ENCODE assay signal across 1 cellular context in the genomic region with DNA sequence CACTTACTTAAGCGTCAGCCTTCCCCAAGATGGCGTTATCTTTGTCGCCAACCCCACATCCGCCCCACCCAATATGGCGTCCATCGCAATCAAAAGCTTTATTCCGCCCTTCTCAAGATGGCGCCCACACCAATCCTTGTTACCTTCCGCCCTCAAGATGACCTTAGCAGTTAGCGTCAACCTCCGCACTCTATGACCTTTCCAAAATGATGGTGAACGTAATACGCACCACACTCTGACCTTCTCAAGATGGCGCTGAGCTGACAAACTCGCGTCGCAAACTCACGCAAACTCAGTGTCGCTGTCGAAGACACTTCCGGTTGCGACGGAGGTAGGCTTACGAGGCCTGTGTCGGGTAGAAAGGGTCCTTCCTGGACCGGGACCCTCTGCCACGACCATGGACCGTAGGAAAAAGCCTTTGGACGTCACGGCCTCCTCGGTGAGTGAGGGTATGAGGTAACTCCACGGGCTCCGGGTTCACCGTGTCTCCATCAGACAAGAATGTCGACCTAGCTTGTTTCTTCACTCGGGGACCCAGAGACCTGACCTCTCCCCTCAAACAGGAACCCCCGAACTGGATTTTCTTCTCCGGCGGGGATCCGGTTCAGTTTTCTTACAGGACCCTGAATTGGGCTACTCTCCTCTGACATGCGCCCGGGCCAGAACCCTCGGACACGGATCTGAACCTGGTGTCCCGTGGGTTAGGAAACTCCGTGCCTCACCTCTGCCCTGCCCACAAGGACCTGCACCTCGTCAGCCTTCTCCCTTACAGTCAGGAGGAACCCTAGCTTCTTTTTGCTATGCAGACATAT.
TF ChIP-seq lines count a peak whose summit lies in the region.

A gene (plus strand): TSS at position 323 of the 812 bp plus-strand sequence. CDS start 75 bp downstream, at position 398.

TF ChIP-seq in HepG2, 621 proteins besides CTCF, POLR2A, EP300 and RAD21 (continued from another document):
- TF ChIP-seq, protein P1, sequence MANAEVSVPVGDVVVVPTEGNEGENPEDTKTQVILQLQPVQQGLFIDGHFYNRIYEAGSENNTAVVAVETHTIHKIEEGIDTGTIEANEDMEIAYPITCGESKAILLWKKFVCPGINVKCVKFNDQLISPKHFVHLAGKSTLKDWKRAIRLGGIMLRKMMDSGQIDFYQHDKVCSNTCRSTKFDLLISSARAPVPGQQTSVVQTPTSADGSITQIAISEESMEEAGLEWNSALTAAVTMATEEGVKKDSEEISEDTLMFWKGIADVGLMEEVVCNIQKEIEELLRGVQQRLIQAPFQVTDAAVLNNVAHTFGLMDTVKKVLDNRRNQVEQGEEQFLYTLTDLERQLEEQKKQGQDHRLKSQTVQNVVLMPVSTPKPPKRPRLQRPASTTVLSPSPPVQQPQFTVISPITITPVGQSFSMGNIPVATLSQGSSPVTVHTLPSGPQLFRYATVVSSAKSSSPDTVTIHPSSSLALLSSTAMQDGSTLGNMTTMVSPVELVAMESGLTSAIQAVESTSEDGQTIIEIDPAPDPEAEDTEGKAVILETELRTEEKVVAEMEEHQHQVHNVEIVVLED (CRISPR knock-in tag; IDR thresholded peaks at IDR 0.05; ENCODE audit: borderline replicate concordance) = peak; percentile 98
- TF ChIP-seq, protein P2, sequence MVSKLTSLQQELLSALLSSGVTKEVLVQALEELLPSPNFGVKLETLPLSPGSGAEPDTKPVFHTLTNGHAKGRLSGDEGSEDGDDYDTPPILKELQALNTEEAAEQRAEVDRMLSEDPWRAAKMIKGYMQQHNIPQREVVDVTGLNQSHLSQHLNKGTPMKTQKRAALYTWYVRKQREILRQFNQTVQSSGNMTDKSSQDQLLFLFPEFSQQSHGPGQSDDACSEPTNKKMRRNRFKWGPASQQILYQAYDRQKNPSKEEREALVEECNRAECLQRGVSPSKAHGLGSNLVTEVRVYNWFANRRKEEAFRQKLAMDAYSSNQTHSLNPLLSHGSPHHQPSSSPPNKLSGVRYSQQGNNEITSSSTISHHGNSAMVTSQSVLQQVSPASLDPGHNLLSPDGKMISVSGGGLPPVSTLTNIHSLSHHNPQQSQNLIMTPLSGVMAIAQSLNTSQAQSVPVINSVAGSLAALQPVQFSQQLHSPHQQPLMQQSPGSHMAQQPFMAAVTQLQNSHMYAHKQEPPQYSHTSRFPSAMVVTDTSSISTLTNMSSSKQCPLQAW (CRISPR knock-in tag; IDR thresholded peaks at IDR 0.05) = peak; percentile 93
- TF ChIP-seq MTF2 (CRISPR knock-in tag; IDR thresholded peaks at IDR 0.05; ENCODE audit: borderline replicate concordance) (0 out of 2 replicates have a peak, but pooled peaks have one; percentile 20), ZFP1 (CRISPR knock-in tag; IDR thresholded peaks at IDR 0.05) (peak; percentile 66; the same call in 1 of the 2 replicates), TEAD3 (CRISPR knock-in tag; optimal IDR thresholded peaks at IDR 0.05; ENCODE audit: borderline replicate concordance) (peak; percentile 80), KDM5B (CRISPR knock-in tag; IDR thresholded peaks at IDR 0.05; ENCODE audit: borderline replicate concordance) (peak; percentile 73; the same call in 1 of the 2 replicates), HDAC1 (CRISPR knock-in tag; IDR thresholded peaks at IDR 0.05) (peak; percentile 82), MTA3 (CRISPR knock-in tag; IDR thresholded peaks at IDR 0.05) (no peak), ZNF264 (CRISPR knock-in tag; IDR thresholded peaks at IDR 0.05) (peak; percentile 98), HNRNPLL (IDR thresholded peaks at IDR 0.05; ENCODE audit: low read depth, low read length, poor library complexity, severe bottlenecking) (no peak), NCOA1 (CRISPR knock-in tag; IDR thresholded peaks at IDR 0.05) (0 out of 2 replicates have a peak, but pooled peaks have one; percentile 36)
- TF ChIP-seq, protein P3, sequence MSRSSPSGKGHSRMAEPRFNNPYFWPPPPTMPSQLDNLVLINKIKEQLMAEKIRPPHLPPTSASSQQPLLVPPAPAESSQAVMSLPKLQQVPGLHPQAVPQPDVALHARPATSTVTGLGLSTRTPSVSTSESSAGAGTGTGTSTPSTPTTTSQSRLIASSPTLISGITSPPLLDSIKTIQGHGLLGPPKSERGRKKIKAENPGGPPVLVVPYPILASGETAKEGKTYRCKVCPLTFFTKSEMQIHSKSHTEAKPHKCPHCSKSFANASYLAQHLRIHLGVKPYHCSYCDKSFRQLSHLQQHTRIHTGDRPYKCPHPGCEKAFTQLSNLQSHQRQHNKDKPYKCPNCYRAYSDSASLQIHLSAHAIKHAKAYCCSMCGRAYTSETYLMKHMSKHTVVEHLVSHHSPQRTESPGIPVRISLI (CRISPR knock-in tag; IDR thresholded peaks at IDR 0.05; ENCODE audit: borderline replicate concordance) = 0 out of 2 replicates have a peak, but pooled peaks have one; percentile 58
- TF ChIP-seq, protein P4, sequence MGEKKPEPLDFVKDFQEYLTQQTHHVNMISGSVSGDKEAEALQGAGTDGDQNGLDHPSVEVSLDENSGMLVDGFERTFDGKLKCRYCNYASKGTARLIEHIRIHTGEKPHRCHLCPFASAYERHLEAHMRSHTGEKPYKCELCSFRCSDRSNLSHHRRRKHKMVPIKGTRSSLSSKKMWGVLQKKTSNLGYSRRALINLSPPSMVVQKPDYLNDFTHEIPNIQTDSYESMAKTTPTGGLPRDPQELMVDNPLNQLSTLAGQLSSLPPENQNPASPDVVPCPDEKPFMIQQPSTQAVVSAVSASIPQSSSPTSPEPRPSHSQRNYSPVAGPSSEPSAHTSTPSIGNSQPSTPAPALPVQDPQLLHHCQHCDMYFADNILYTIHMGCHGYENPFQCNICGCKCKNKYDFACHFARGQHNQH (CRISPR knock-in tag; IDR thresholded peaks at IDR 0.05) = peak; percentile 84
